Comparison of ENCODE assay signal across 8 cellular contexts in genomic region chr14:71555654-71556559, GRCh38.
DNase-seq lines count a peak whose midpoint lies in the region; ATAC-seq and TF ChIP-seq lines count a peak whose summit lies in the region.

No MANE protein-coding gene starts in this region.

- DNase-seq in activated naive CD4-positive, alpha-beta T cell treated with anti-CD3 and anti-CD28 coated beads, Interleukin-2, amount 50 U/mL, for 16 hours = peak; percentile 77
- no peak for DNase-seq in osteocyte (ENCODE audit: extremely low spot score, unreplicated experiment)
- no peak for DNase-seq in globus pallidus (ENCODE audit: low spot score)
- no peak for DNase-seq in cortex of kidney (lab: John Stamatoyannopoulos, UW)
- DNase-seq in NCI-H2029 treated with DMSO at 0.1 percent for 48 hours (lab: John Stamatoyannopoulos, UW) = no peak

- no peaks in the 10 kb centered on the region for H3K27me3 ChIP-seq in OCI-LY1 (ENCODE audit: insufficient read depth, low read length)

- H3K4me1 Mint-ChIP-seq in osteocyte (ENCODE audit: unreplicated experiment) = peaks cover 7% of the 10 kb centered on the region

- ATAC-seq in GM18870 (IDR thresholded peaks at IDR 0.05; ENCODE audit: unreplicated experiment) = peak; percentile 76
- ATAC-seq in HG02852 (IDR thresholded peaks at IDR 0.05; ENCODE audit: unreplicated experiment) = peak; percentile 88

- H3K9me3 ChIP-seq in OCI-LY1 (ENCODE audit: low read length) = no peaks in the 10 kb centered on the region

- H4K20me1 ChIP-seq in OCI-LY1 (ENCODE audit: insufficient read depth, low read length) = no peaks in the 10 kb centered on the region

- peak overlapping the region; percentile 6 for H3K27ac Mint-ChIP-seq in osteocyte (ENCODE audit: unreplicated experiment)

- no peak overlapping the region for H3K4me3 Mint-ChIP-seq in osteocyte (ENCODE audit: unreplicated experiment)

- 0 out of 2 replicates have a peak, but pooled peaks cover 6% of the 10 kb centered on the region for H3F3A ChIP-seq in OCI-LY1 (ENCODE audit: insufficient read depth, low read length)

- H3K9me3 Mint-ChIP-seq in osteocyte (ENCODE audit: unreplicated experiment) = no peaks in the 10 kb centered on the region

- peak overlapping the region; percentile 26 for H3K4me3 ChIP-seq in OCI-LY1 (ENCODE audit: low read depth, low read length, poor library complexity, severe bottlenecking)

- H3K36me3 Mint-ChIP-seq in osteocyte (ENCODE audit: unreplicated experiment) = peaks cover 6% of the 10 kb centered on the region

- H2AFZ ChIP-seq in OCI-LY1 (ENCODE audit: low read length) = no peak overlapping the region

- peaks cover 68% of the 10 kb centered on the region for H3K4me1 ChIP-seq in OCI-LY1 (ENCODE audit: insufficient read depth, low read length, severe bottlenecking)

- H3K4me2 ChIP-seq in OCI-LY1 (ENCODE audit: low read length) = peak overlapping the region; percentile 51

- H3K27ac ChIP-seq in OCI-LY1 (ENCODE audit: low read depth, low read length, poor library complexity, severe bottlenecking) = peak overlapping the region; percentile 93

- peak overlapping the region; percentile 35 for H3K9ac ChIP-seq in OCI-LY1 (ENCODE audit: low read length)

- no peaks in the 10 kb centered on the region for H3K79me2 ChIP-seq in OCI-LY1 (ENCODE audit: insufficient read depth, low read length)

- H3K9me2 ChIP-seq in OCI-LY1 (ENCODE audit: low read depth, low read length) = no peaks in the 10 kb centered on the region

- H3K36me3 ChIP-seq in OCI-LY1 (ENCODE audit: insufficient read depth, low read length) = no peaks in the 10 kb centered on the region

- TF ChIP-seq CTCF in OCI-LY1 (IDR thresholded peaks at IDR 0.05; ENCODE audit: low read length) (no peak), osteocyte (IDR thresholded peaks at IDR 0.05) (no peak)

- no peaks in the 10 kb centered on the region for H3K27me3 Mint-ChIP-seq in osteocyte (ENCODE audit: unreplicated experiment)
